26 cellular contexts compared by ENCODE assay signal in the genomic region with DNA sequence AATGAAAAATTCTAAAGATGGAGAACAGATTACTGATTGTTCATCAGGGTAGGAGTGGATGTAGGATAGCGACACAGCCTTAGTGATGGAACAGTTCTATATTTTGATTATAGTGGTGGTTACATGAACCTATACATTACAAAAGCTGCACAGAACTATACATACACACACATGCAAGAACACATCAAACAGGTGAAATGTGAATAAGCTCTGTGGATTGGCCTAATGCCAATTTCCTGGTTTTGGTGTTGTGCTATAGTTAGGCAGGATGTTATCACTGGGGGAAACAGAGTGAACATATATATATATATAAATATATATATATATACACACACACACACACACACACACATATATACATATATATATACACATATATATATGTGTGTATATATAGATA.
DNase-seq lines count a peak whose midpoint lies in the region; ATAC-seq, FAIRE-seq and TF ChIP-seq lines count a peak whose summit lies in the region.
"Had no signal": no experiment of that assay in that cellular context is flagged by ENCODE, and none has a peak within 500 bp of the region (broad histone marks: within the 10 kb centered on the region; RNA-seq: fewer than 3 reads in every experiment).

No MANE protein-coding gene starts in this region.

- H3K9me3 ChIP-seq in CD4-positive, alpha-beta T cell (ENCODE audit: control insufficient read depth, low read length), result no peaks in the 10 kb centered on the region
- H3K9me3 ChIP-seq: BLaER1, MG63, Peyer's patch had no signal

- no peak overlapping the region for H3K27ac Mint-ChIP-seq in CD4-positive, alpha-beta T cell
- H3K27ac Mint-ChIP-seq: CD4-positive, alpha-beta memory T cell; T-helper 1 cell treated with Interleukin-12 subunit alpha and Interleukin-12 subunit beta and Interleukin-4 antibody, amounts not matched to agents 30 μg/mL and 1 μg/mL, for 36 hours had no signal

- no peaks in the 10 kb centered on the region for H3K27me3 ChIP-seq in CD4-positive, alpha-beta T cell (ENCODE audit: control insufficient read depth, insufficient read depth, low read length)
- peaks cover 5% of the 10 kb centered on the region for H3K27me3 ChIP-seq in bronchial epithelial cell (ENCODE audit: control insufficient read depth, insufficient read depth, low read length)
- H3K27me3 ChIP-seq: BLaER1, MG63, Peyer's patch had no signal

- POLR2A ChIA-PET in CD4-positive, alpha-beta T cell (lab: Charles Lee), result interaction anchor here (1.6 kb wide), 1 partner anchor 379 kb away, joined by 5 read pairs; no protein-coding TSS in a partner anchor

- H3K36me3 Mint-ChIP-seq in CD4-positive, alpha-beta T cell (ENCODE audit: low read depth), result no peaks in the 10 kb centered on the region
- H3K36me3 Mint-ChIP-seq: CD4-positive, alpha-beta memory T cell had no signal

- no peak for TF ChIP-seq CTCF in CD4-positive, alpha-beta T cell (IDR thresholded peaks at IDR 0.05)
- TF ChIP-seq CTCF in bronchial epithelial cell (IDR thresholded peaks at IDR 0.05; ENCODE audit: insufficient read depth, low read length, severe bottlenecking), result no peak

- no peak overlapping the region for H3K27ac ChIP-seq in CD4-positive, alpha-beta T cell (ENCODE audit: low read depth, low read length)
- H3K27ac ChIP-seq: BLaER1, HL-60, Peyer's patch, SK-N-MC had no signal

- no peaks in the 10 kb centered on the region for H3K36me3 ChIP-seq in bronchial epithelial cell (ENCODE audit: control insufficient read depth, insufficient read depth, low read length)
- H3K36me3 ChIP-seq: BLaER1, MG63, Peyer's patch had no signal

- H3K9me3 Mint-ChIP-seq in CD4-positive, alpha-beta T cell, result no peaks in the 10 kb centered on the region
- H3K9me3 Mint-ChIP-seq: CD4-positive, alpha-beta memory T cell; T-helper 1 cell treated with Interleukin-12 subunit alpha and Interleukin-12 subunit beta and Interleukin-4 antibody, amounts not matched to agents 30 μg/mL and 1 μg/mL, for 36 hours had no signal

- FAIRE-seq in bronchial epithelial cell (lab: Jason Lieb, UNC), result no peak
- FAIRE-seq: GM12892, H1 had no signal

- H3K27me3 Mint-ChIP-seq in CD4-positive, alpha-beta T cell, result no peaks in the 10 kb centered on the region

- H3K4me3 ChIP-seq in bronchial epithelial cell (ENCODE audit: low read depth, low read length), result no peak overlapping the region
- H3K4me3 ChIP-seq: BLaER1, MG63, Peyer's patch, SK-N-MC had no signal

- intact Hi-C loops in CD4-positive, alpha-beta T cell (cut with DNase I, micrococcal nuclease), result no loop called here

- H3K4me1 Mint-ChIP-seq in CD4-positive, alpha-beta T cell (ENCODE audit: low read depth), result peaks cover 3% of the 10 kb centered on the region

- in situ Hi-C loops in ACHN (cut with HindIII; ENCODE audit: low pct_ligation_motif_present, low pct_unique_long_range_greater_than_20kb, low sequenced_read_pairs), result no loop called here

- ATAC-seq in CD4-positive, alpha-beta T cell (ENCODE audit: poor library complexity), result peak; percentile 52
- ATAC-seq: HCT116 had no signal

- CTCF ChIA-PET in CD4-positive, alpha-beta T cell (lab: Charles Lee), result no interaction called here

- DNase-seq in NCI-H2029 (lab: John Stamatoyannopoulos, UW), result peak; percentile 41
- no peak for DNase-seq in NCI-H2029 treated with DMSO at 0.1 percent for 48 hours (lab: John Stamatoyannopoulos, UW)
- peak in 1 of 10 experiments; percentile 6 for DNase-seq in CD4-positive, alpha-beta T cell
- peak; percentile 30 for DNase-seq in NAMALWA (ENCODE audit: low spot score)
- DNase-seq in bronchial epithelial cell (ENCODE audit: low read depth), result peak; percentile 30
- DNase-seq in effector CD8-positive, alpha-beta T cell (lab: John Stamatoyannopoulos, UW), result no peak
- no peak for DNase-seq in ACHN
- DNase-seq in CD1c-positive myeloid dendritic cell (ENCODE audit: extremely low spot score), result no peak
- DNase-seq: COR-L47, DND-41, KBM-7, MG63, NCI-H1694, NCI-H2081 treated with DMSO at 0.1 percent for 48 hours, NCI-H524, NCI-H82, Peyer's patch, SIG-M5 had no signal

- H3K4me3 Mint-ChIP-seq in CD4-positive, alpha-beta T cell, result no peak overlapping the region
- H3K4me3 Mint-ChIP-seq: CD4-positive, alpha-beta memory T cell; T-helper 1 cell treated with Interleukin-12 subunit alpha and Interleukin-12 subunit beta and Interleukin-4 antibody, amounts not matched to agents 30 μg/mL and 1 μg/mL, for 36 hours had no signal

Comparison
In these comparisons a context has a peak if more than half of its experiments do, and no peak if none do; other contexts are left out.
1. DNase-seq: peak in NCI-H2029 (single experiment), NAMALWA (single experiment) and bronchial epithelial cell (single experiment); none in NCI-H2029 treated with DMSO at 0.1 percent for 48 hours (single experiment), effector CD8-positive, alpha-beta T cell (single experiment), ACHN (single experiment) and CD1c-positive myeloid dendritic cell (single experiment).